Comparison of ENCODE assay signal across 1 cellular context in the genomic region with DNA sequence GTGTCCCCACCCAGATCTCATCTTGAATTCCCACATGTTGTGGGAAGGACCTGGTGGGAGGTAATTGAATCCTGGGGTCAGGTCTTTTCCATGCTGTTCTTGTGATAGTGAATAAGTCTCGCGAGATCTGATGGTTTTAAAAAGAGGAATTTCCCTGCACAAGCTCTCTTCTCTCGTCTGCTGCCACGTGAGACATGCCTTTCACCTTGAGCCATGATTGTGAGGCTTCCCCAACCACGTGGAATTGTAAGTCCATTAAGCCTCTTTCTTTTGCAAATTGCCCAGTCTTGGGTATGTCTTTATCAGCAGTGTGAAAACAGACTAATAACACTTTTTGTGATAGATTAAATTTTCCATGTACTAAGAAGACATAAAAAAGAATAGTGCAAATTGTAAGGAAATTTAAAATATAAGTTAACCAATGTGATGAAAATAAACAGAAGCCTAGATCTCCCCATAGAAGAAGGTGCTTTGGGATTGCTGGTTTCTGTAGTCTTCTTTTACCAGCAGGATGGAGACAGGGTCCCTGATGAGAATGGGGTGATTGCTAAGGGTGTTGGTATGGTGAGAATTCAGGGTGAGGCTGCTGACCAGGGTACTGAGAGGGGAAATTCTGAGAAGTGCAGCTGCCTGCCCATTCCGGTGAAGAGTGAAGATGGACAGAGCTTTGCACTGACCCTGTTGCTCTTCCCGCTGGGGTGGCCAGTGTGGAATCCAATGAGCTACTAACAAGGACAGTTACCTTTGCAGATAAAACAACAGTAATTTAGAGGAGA.
TF ChIP-seq lines count a peak whose summit lies in the region.

No MANE protein-coding gene starts in this region.

TF ChIP-seq in GM23338, 12 proteins besides CTCF, POLR2A, EP300 and RAD21 (continued from another document):
- TF ChIP-seq, protein P1, sequence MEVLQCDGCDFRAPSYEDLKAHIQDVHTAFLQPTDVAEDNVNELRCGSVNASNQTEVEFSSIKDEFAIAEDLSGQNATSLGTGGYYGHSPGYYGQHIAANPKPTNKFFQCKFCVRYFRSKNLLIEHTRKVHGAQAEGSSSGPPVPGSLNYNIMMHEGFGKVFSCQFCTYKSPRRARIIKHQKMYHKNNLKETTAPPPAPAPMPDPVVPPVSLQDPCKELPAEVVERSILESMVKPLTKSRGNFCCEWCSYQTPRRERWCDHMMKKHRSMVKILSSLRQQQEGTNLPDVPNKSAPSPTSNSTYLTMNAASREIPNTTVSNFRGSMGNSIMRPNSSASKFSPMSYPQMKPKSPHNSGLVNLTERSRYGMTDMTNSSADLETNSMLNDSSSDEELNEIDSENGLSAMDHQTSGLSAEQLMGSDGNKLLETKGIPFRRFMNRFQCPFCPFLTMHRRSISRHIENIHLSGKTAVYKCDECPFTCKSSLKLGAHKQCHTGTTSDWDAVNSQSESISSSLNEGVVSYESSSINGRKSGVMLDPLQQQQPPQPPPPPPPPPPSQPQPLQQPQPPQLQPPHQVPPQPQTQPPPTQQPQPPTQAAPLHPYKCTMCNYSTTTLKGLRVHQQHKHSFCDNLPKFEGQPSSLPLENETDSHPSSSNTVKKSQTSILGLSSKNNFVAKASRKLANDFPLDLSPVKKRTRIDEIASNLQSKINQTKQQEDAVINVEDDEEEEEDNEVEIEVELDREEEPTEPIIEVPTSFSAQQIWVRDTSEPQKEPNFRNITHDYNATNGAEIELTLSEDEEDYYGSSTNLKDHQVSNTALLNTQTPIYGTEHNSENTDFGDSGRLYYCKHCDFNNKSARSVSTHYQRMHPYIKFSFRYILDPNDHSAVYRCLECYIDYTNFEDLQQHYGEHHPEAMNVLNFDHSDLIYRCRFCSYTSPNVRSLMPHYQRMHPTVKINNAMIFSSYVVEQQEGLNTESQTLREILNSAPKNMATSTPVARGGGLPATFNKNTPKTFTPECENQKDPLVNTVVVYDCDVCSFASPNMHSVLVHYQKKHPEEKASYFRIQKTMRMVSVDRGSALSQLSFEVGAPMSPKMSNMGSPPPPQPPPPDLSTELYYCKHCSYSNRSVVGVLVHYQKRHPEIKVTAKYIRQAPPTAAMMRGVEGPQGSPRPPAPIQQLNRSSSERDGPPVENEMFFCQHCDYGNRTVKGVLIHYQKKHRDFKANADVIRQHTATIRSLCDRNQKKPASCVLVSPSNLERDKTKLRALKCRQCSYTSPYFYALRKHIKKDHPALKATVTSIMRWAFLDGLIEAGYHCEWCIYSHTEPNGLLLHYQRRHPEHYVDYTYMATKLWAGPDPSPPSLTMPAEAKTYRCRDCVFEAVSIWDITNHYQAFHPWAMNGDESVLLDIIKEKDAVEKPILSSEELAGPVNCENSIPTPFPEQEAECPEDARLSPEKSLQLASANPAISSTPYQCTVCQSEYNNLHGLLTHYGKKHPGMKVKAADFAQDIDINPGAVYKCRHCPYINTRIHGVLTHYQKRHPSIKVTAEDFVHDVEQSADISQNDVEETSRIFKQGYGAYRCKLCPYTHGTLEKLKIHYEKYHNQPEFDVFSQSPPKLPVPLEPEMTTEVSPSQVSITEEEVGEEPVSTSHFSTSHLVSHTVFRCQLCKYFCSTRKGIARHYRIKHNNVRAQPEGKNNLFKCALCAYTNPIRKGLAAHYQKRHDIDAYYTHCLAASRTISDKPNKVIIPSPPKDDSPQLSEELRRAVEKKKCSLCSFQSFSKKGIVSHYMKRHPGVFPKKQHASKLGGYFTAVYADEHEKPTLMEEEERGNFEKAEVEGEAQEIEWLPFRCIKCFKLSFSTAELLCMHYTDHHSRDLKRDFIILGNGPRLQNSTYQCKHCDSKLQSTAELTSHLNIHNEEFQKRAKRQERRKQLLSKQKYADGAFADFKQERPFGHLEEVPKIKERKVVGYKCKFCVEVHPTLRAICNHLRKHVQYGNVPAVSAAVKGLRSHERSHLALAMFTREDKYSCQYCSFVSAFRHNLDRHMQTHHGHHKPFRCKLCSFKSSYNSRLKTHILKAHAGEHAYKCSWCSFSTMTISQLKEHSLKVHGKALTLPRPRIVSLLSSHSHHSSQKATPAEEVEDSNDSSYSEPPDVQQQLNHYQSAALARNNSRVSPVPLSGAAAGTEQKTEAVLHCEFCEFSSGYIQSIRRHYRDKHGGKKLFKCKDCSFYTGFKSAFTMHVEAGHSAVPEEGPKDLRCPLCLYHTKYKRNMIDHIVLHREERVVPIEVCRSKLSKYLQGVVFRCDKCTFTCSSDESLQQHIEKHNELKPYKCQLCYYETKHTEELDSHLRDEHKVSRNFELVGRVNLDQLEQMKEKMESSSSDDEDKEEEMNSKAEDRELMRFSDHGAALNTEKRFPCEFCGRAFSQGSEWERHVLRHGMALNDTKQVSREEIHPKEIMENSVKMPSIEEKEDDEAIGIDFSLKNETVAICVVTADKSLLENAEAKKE (CRISPR knock-in tag; IDR thresholded peaks at IDR 0.05): peak; percentile 33; the same call in 1 of the 2 replicates
- no peak for TF ChIP-seq NANOG (IDR thresholded peaks at IDR 0.05; ENCODE audit: borderline replicate concordance)
- TF ChIP-seq, protein P2, sequence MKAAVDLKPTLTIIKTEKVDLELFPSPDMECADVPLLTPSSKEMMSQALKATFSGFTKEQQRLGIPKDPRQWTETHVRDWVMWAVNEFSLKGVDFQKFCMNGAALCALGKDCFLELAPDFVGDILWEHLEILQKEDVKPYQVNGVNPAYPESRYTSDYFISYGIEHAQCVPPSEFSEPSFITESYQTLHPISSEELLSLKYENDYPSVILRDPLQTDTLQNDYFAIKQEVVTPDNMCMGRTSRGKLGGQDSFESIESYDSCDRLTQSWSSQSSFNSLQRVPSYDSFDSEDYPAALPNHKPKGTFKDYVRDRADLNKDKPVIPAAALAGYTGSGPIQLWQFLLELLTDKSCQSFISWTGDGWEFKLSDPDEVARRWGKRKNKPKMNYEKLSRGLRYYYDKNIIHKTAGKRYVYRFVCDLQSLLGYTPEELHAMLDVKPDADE (IDR thresholded peaks at IDR 0.05): no peak
